ENCODE assay signal across 19 cellular contexts in genomic region chr3:49124991-49125670, GRCh38. TPM values are rescaled to one million over a fixed set of nuclear protein-coding genes. Genes with fewer than 3 reads are reported as not detected.
A peak's percentile ranks its signal among the peaks of the same experiment; 100 is the strongest.
DNase-seq lines count a peak whose midpoint lies in the region; ATAC-seq, FAIRE-seq and TF ChIP-seq lines count a peak whose summit lies in the region.
"Had no signal": no experiment of that assay in that cellular context is flagged by ENCODE, and none has a peak within 500 bp of the region (broad histone marks: within the 10 kb centered on the region; RNA-seq: fewer than 3 reads in every experiment).

No MANE protein-coding gene starts in this region.

- WGBS in mesendoderm (ENCODE audit: extremely low coverage, insufficient coverage, low lambda C conversion rate) = no CpG with 5 or more reads among the region's 14 CpGs

- H2AK5ac ChIP-seq in mesendoderm (ENCODE audit: low read length) = no peak overlapping the region

- H3K23ac ChIP-seq in mesendoderm (ENCODE audit: low read length) = no peak overlapping the region

- H2AFZ ChIP-seq in astrocyte (ENCODE audit: low read depth, low read length) = no peak overlapping the region
- H2AFZ ChIP-seq: hepatocyte had no signal

- H2BK120ac ChIP-seq in mesendoderm (ENCODE audit: low read depth, low read length) = no peak overlapping the region

- no peak overlapping the region for H3K4ac ChIP-seq in mesendoderm (ENCODE audit: low read depth, low read length)

- H3K36me3 Mint-ChIP-seq in astrocyte (ENCODE audit: low read depth, unreplicated experiment) (peaks cover 27% of the 10 kb centered on the region), Calu3 (ENCODE audit: insufficient read depth, unreplicated experiment) (peaks cover 37% of the 10 kb centered on the region)
- H3K36me3 Mint-ChIP-seq: activated CD8-positive, alpha-beta memory T cell treated with anti-CD3 and anti-CD28 coated beads, Interleukin-2, amount 10 ng/mL, durations not matched to agents 7 days and 5 days; activated naive CD4-positive, alpha-beta T cell treated with anti-CD3 and anti-CD28 coated beads, Interleukin-2, amount 50 U/mL, for 24 hours had no signal

- H2BK5ac ChIP-seq in mesendoderm (ENCODE audit: low read length) = no peak overlapping the region

- TF ChIP-seq CTCF in GM06990 (IDR thresholded peaks at IDR 0.05; ENCODE audit: insufficient read depth, low read length, poor library complexity, severe bottlenecking) = peak; percentile 62
- TF ChIP-seq CTCF in LNCAP (IDR thresholded peaks at IDR 0.05) = peak; percentile 12; the same call in 1 of the 2 replicates
- TF ChIP-seq CTCF in astrocyte (IDR thresholded peaks at IDR 0.05; ENCODE audit: insufficient read depth, low read depth, low read length) = no peak
- no peak for TF ChIP-seq CTCF in Calu3 (IDR thresholded peaks at IDR 0.05; ENCODE audit: unreplicated experiment)

- H3K4me3 ChIP-seq in GM06990 (replicated peaks; ENCODE audit: low read depth, low read length) (no peak overlapping the region), astrocyte (ENCODE audit: insufficient read depth, low read depth, low read length) (no peak overlapping the region), mesendoderm (ENCODE audit: low read length) (no peak overlapping the region)
- H3K4me3 ChIP-seq: BLaER1 treated with 17β-estradiol and CSF1 and Interleukin-3, amounts not matched to agents 10 nM and 100 nM; esophagus squamous epithelium; hepatocyte; SJCRH30 had no signal

- H3K18ac ChIP-seq in mesendoderm (ENCODE audit: low read length) = no peak overlapping the region

- no peak for ATAC-seq in HG03196 (IDR thresholded peaks at IDR 0.05; ENCODE audit: unreplicated experiment)
- no peak for ATAC-seq in Right ventricle myocardium inferior
- ATAC-seq: activated CD8-positive, alpha-beta memory T cell treated with anti-CD3 and anti-CD28 coated beads, Interleukin-2, amount 10 ng/mL, durations not matched to agents 7 days and 5 days; right cardiac atrium had no signal

- H3K56ac ChIP-seq in mesendoderm (ENCODE audit: low read length) = no peak overlapping the region

- H3K27me3 Mint-ChIP-seq in astrocyte (ENCODE audit: low read depth, unreplicated experiment) (no peaks in the 10 kb centered on the region), Calu3 (ENCODE audit: unreplicated experiment) (no peaks in the 10 kb centered on the region)
- H3K27me3 Mint-ChIP-seq: activated CD8-positive, alpha-beta memory T cell treated with anti-CD3 and anti-CD28 coated beads, Interleukin-2, amount 10 ng/mL, durations not matched to agents 7 days and 5 days; activated naive CD4-positive, alpha-beta T cell treated with anti-CD3 and anti-CD28 coated beads, Interleukin-2, amount 50 U/mL, for 24 hours had no signal

- no peak overlapping the region for H3K4me2 ChIP-seq in astrocyte (ENCODE audit: low read length)
- no peak overlapping the region for H3K4me2 ChIP-seq in mesendoderm (ENCODE audit: low read length)
- H3K4me2 ChIP-seq: BLaER1 treated with 17β-estradiol and CSF1 and Interleukin-3, amounts not matched to agents 10 nM and 100 nM; hepatocyte had no signal

- DNase-seq in GM06990 (ENCODE audit: extremely low read depth, insufficient read length) (no peak), astrocyte (ENCODE audit: low read depth) (no peak), mesendoderm (peak; percentile 13), NCI-H524 (lab: John Stamatoyannopoulos, UW) (no peak), Right ventricle myocardium inferior (ENCODE audit: missing footprints) (no peak), Calu3 (no peak)
- DNase-seq: activated CD8-positive, alpha-beta memory T cell treated with anti-CD3 and anti-CD28 coated beads, Interleukin-2, amount 10 ng/mL, durations not matched to agents 7 days and 5 days; esophagus squamous epithelium; KBM-7; NCI-H187; SJCRH30; stimulated activated CD4-positive, alpha-beta T cell treated with anti-CD3 and anti-CD28 coated beads, Interleukin-4, amount 100 ng/mL, for 1 hour had no signal

- H3K27ac ChIP-seq in astrocyte (ENCODE audit: low read depth, low read length) (no peak overlapping the region), mesendoderm (ENCODE audit: low read depth, low read length) (no peak overlapping the region)
- H3K27ac ChIP-seq: BLaER1 treated with 17β-estradiol and CSF1 and Interleukin-3, amounts not matched to agents 10 nM and 100 nM; hepatocyte; SJCRH30 had no signal

- H3K27ac Mint-ChIP-seq in astrocyte (ENCODE audit: unreplicated experiment) = peak overlapping the region; percentile 53
- no peak overlapping the region for H3K27ac Mint-ChIP-seq in Calu3 (ENCODE audit: unreplicated experiment)
- H3K27ac Mint-ChIP-seq: activated CD8-positive, alpha-beta memory T cell treated with anti-CD3 and anti-CD28 coated beads, Interleukin-2, amount 10 ng/mL, durations not matched to agents 7 days and 5 days; activated naive CD4-positive, alpha-beta T cell treated with anti-CD3 and anti-CD28 coated beads, Interleukin-2, amount 50 U/mL, for 24 hours had no signal

- H4K5ac ChIP-seq in mesendoderm (ENCODE audit: low read length) = no peak overlapping the region

- no peak for FAIRE-seq in astrocyte (lab: Jason Lieb, UNC)
- FAIRE-seq: urothelium cell line had no signal

- H4K20me1 ChIP-seq in astrocyte (ENCODE audit: insufficient read depth, low read length) = peaks cover 68% of the 10 kb centered on the region
- H4K20me1 ChIP-seq: BLaER1 treated with 17β-estradiol and CSF1 and Interleukin-3, amounts not matched to agents 10 nM and 100 nM had no signal

- H3K4me3 Mint-ChIP-seq in astrocyte (ENCODE audit: unreplicated experiment) = no peak overlapping the region
- no peak overlapping the region for H3K4me3 Mint-ChIP-seq in Calu3 (ENCODE audit: low read depth, unreplicated experiment)
- H3K4me3 Mint-ChIP-seq: activated CD8-positive, alpha-beta memory T cell treated with anti-CD3 and anti-CD28 coated beads, Interleukin-2, amount 10 ng/mL, durations not matched to agents 7 days and 5 days; activated naive CD4-positive, alpha-beta T cell treated with anti-CD3 and anti-CD28 coated beads, Interleukin-2, amount 50 U/mL, for 24 hours had no signal

- H3K79me2 ChIP-seq in astrocyte (ENCODE audit: insufficient read depth, low read length) (peaks cover 25% of the 10 kb centered on the region), mesendoderm (ENCODE audit: control insufficient read depth, insufficient read depth, low read length) (no peaks in the 10 kb centered on the region)

- H3K9ac ChIP-seq in astrocyte (ENCODE audit: low read length) = no peak overlapping the region
- H3K9ac ChIP-seq in mesendoderm (ENCODE audit: low read length) = no peak overlapping the region
- H3K9ac ChIP-seq: BLaER1 treated with 17β-estradiol and CSF1 and Interleukin-3, amounts not matched to agents 10 nM and 100 nM had no signal

- H3K79me1 ChIP-seq in mesendoderm (ENCODE audit: low read length) = no peaks in the 10 kb centered on the region

- no peak overlapping the region for H2BK15ac ChIP-seq in mesendoderm (replicated peaks; ENCODE audit: low read depth)

- no peaks in the 10 kb centered on the region for H3K9me3 Mint-ChIP-seq in astrocyte (ENCODE audit: unreplicated experiment)
- H3K9me3 Mint-ChIP-seq in Calu3 (ENCODE audit: low read depth, unreplicated experiment) = no peaks in the 10 kb centered on the region
- H3K9me3 Mint-ChIP-seq: activated naive CD4-positive, alpha-beta T cell treated with anti-CD3 and anti-CD28 coated beads, Interleukin-2, amount 50 U/mL, for 24 hours had no signal

- no peak overlapping the region for H4K8ac ChIP-seq in mesendoderm (ENCODE audit: low read depth, low read length)

- H3K9me3 ChIP-seq in astrocyte (ENCODE audit: insufficient read depth, low read depth, low read length) = no peaks in the 10 kb centered on the region
- H3K9me3 ChIP-seq: BLaER1 treated with 17β-estradiol and CSF1 and Interleukin-3, amounts not matched to agents 10 nM and 100 nM; esophagus squamous epithelium; SJCRH30 had no signal

- H3K4me1 Mint-ChIP-seq in astrocyte (ENCODE audit: low read depth, unreplicated experiment) (peaks cover under 1% of the 10 kb centered on the region), Calu3 (ENCODE audit: low read depth, unreplicated experiment) (no peaks in the 10 kb centered on the region)

- H3K27me3 ChIP-seq in GM06990 (replicated peaks; ENCODE audit: control insufficient read depth, insufficient read depth, low read length) (no peaks in the 10 kb centered on the region), astrocyte (ENCODE audit: insufficient read depth, low read length) (no peaks in the 10 kb centered on the region), mesendoderm (ENCODE audit: insufficient read depth, low read length, poor library complexity) (no peaks in the 10 kb centered on the region)
- H3K27me3 ChIP-seq: BLaER1 treated with 17β-estradiol and CSF1 and Interleukin-3, amounts not matched to agents 10 nM and 100 nM; esophagus squamous epithelium; hepatocyte; SJCRH30 had no signal

- BruUV-seq in Calu3 (replicated peaks; lab: Mats Ljungman, UMichigan) = no TSS peak

- CTCF ChIA-PET in Calu3 (lab: Charles Lee) = no interaction called here

- H3K36me3 ChIP-seq in GM06990 (ENCODE audit: control insufficient read depth, insufficient read depth, low read length) (no peaks in the 10 kb centered on the region), astrocyte (ENCODE audit: insufficient read depth, low read length) (peaks cover 39% of the 10 kb centered on the region), mesendoderm (ENCODE audit: control insufficient read depth, insufficient read depth, low read length) (peaks cover 3% of the 10 kb centered on the region)
- H3K36me3 ChIP-seq: BLaER1 treated with 17β-estradiol and CSF1 and Interleukin-3, amounts not matched to agents 10 nM and 100 nM; SJCRH30 had no signal

- intact Hi-C loops in Right ventricle myocardium inferior (cut with DNase I) = no loop called here
- intact Hi-C loops in Calu3 (cut with micrococcal nuclease; ENCODE audit: unreplicated experiment) = no loop called here

- H3K4me1 ChIP-seq in astrocyte (ENCODE audit: insufficient read depth, low read length) = peaks cover 2% of the 10 kb centered on the region
- no peaks in the 10 kb centered on the region for H3K4me1 ChIP-seq in mesendoderm (ENCODE audit: control insufficient read depth, low read depth, low read length)
- H3K4me1 ChIP-seq: SJCRH30 had no signal

RNA-seq across cellular contexts. Expression of gene USP19, which starts 4.5 kb away (rescaled TPM):
- total RNA-seq in astrocyte (28.7 and 31.7 TPM in 2 replicates), Right ventricle myocardium inferior (54.0 TPM), Calu3 (2022) (44.3 and 51.0 TPM in 2 replicates)
- 21.6 TPM for polyA plus RNA-seq in mesendoderm (2013, experiment 1 of 2)
- 23.3 TPM for polyA plus RNA-seq in mesendoderm (2013, experiment 2 of 2)

RNA-seq across cellular contexts. Expression of gene LAMB2, which starts 7.7 kb away (rescaled TPM):
- total RNA-seq in astrocyte (344 and 391 TPM in 2 replicates), Right ventricle myocardium inferior (543 TPM), Calu3 (2022) (288 and 316 TPM in 2 replicates)
- 60.3 TPM for polyA plus RNA-seq in mesendoderm (2013, experiment 1 of 2)
- 62.4 TPM for polyA plus RNA-seq in mesendoderm (2013, experiment 2 of 2)
- total RNA-seq: activated CD8-positive, alpha-beta memory T cell treated with anti-CD3 and anti-CD28 coated beads, Interleukin-2, amount 10 ng/mL, durations not matched to agents 7 days and 5 days had no signal

RNA-seq across cellular contexts. Expression of gene QARS1, which starts 20.6 kb away (rescaled TPM):
- total RNA-seq in astrocyte (189 and 231 TPM in 2 replicates), Right ventricle myocardium inferior (207 TPM), Calu3 (2022) (179 and 248 TPM in 2 replicates)
- 331 TPM for polyA plus RNA-seq in mesendoderm (2013, experiment 1 of 2)
- polyA plus RNA-seq in mesendoderm (2013, experiment 2 of 2) = 331 TPM

RNA-seq across cellular contexts. Expression of gene QRICH1, which starts 31.3 kb away (rescaled TPM):
- total RNA-seq in astrocyte = 109 and 119 TPM in 2 replicates
- polyA plus RNA-seq in mesendoderm (2013, experiment 1 of 2) = 123 TPM
- polyA plus RNA-seq in mesendoderm (2013, experiment 2 of 2) = 126 TPM
- total RNA-seq in Right ventricle myocardium inferior = 52.9 TPM
- 97.8 and 107 TPM in 2 replicates for total RNA-seq in Calu3 (2022)

RNA-seq across cellular contexts. Expression of gene CCDC71, which starts 41.0 kb away (rescaled TPM):
- 18.5 and 20.5 TPM in 2 replicates for total RNA-seq in astrocyte
- 23.9 TPM for polyA plus RNA-seq in mesendoderm (2013, experiment 1 of 2)
- polyA plus RNA-seq in mesendoderm (2013, experiment 2 of 2) = 24.1 TPM
- total RNA-seq in Right ventricle myocardium inferior = 9.4 TPM
- 19.2 and 20.2 TPM in 2 replicates for total RNA-seq in Calu3 (2022)

Comparison
In these comparisons a context has a peak if more than half of its experiments do, and no peak if none do; other contexts are left out.
1. CTCF ChIP-seq: peak in GM06990 (single experiment) and LNCAP (single experiment); none in astrocyte (single experiment) and Calu3 (single experiment).